In the genomic region with DNA sequence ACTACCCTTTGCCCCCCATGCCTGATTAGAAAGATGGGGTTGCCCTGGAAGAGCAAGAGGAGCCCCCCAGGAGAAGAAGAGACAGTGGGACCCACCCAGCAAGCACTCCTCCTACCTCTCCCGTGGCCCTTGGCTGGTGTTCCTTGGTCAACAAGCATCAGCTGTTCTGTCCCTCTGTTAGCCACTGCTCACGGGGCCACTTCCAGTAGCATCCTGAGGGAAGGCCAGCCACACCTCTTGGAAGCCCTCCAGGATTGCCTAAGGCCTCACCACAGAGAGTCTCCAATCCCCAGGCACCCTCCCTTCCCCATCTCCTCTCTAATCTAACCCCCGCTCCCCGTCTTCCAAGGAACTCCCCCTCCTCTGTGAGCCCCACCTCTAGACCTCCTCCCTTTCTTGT, we compare ENCODE assay signal across 13 cellular contexts.
"Had no signal": no experiment of that assay in that cellular context is flagged by ENCODE, and none has a peak within 500 bp of the region (broad histone marks: within the 10 kb centered on the region; RNA-seq: fewer than 3 reads in every experiment).

No MANE protein-coding gene starts in this region.

- H3K27ac ChIP-seq: ascending aorta had no signal

- H3K4me1 Mint-ChIP-seq: activated naive CD8-positive, alpha-beta T cell treated with anti-CD3 and anti-CD28 coated beads for 36 hours had no signal

- H3K4me3 Mint-ChIP-seq: activated naive CD8-positive, alpha-beta T cell treated with anti-CD3 and anti-CD28 coated beads for 36 hours; activated T-cell treated with anti-CD3 and anti-CD28 coated beads, Interleukin-2, amount 50 U/mL, for 4 hours; memory B cell; nephron; T-helper 2 cell treated with Interferon-gamma antibody and Interleukin-4, amounts not matched to agents 5 μg/mL and 100 μg/mL, for 36 hours had no signal

- DNase-seq: activated CD4-positive, alpha-beta T cell treated with anti-CD3 and anti-CD28 coated beads for 1 hour; activated CD4-positive, alpha-beta T cell treated with anti-CD3 and anti-CD28 coated beads, Interleukin-2, amount 50 U/mL, for 48 hours; activated gamma-delta T cell; activated naive CD8-positive, alpha-beta T cell treated with anti-CD3 and anti-CD28 coated beads for 36 hours; activated T-cell treated with anti-CD3 and anti-CD28 coated beads, Interleukin-2, amount 50 U/mL, for 4 hours; left colon; stimulated activated CD4-positive, alpha-beta T cell treated with anti-CD3 and anti-CD28 coated beads, Interleukin-15, amount 100 ng/mL, for 24 hours; stimulated activated CD4-positive, alpha-beta T cell treated with anti-CD3 and anti-CD28 coated beads, Interleukin-4, amount 100 ng/mL, for 24 hours had no signal

- H3K36me3 ChIP-seq: ascending aorta had no signal

- H3K27ac Mint-ChIP-seq: activated naive CD8-positive, alpha-beta T cell treated with anti-CD3 and anti-CD28 coated beads for 36 hours; memory B cell; nephron; T-helper 2 cell treated with Interferon-gamma antibody and Interleukin-4, amounts not matched to agents 5 μg/mL and 100 μg/mL, for 36 hours had no signal

- ATAC-seq: activated T-cell treated with anti-CD3 and anti-CD28 coated beads, Interleukin-2, amount 50 U/mL, for 4 hours; esophagus mucosa; left colon had no signal

- H3K36me3 Mint-ChIP-seq: activated naive CD8-positive, alpha-beta T cell treated with anti-CD3 and anti-CD28 coated beads for 36 hours had no signal

- H3K4me3 ChIP-seq: ascending aorta had no signal

- H3K4me1 ChIP-seq: ascending aorta had no signal

- H3K9me3 ChIP-seq: ascending aorta had no signal

- H3K9me3 Mint-ChIP-seq: activated naive CD8-positive, alpha-beta T cell treated with anti-CD3 and anti-CD28 coated beads for 36 hours; activated T-cell treated with anti-CD3 and anti-CD28 coated beads, Interleukin-2, amount 50 U/mL, for 4 hours; memory B cell; nephron; T-helper 2 cell treated with Interferon-gamma antibody and Interleukin-4, amounts not matched to agents 5 μg/mL and 100 μg/mL, for 36 hours had no signal

- H3K27me3 ChIP-seq: ascending aorta had no signal
